Comparison of ENCODE assay signal across 8 cellular contexts in genomic region chr11:130002352-130002845, GRCh38. TPM values are rescaled to one million over a fixed set of nuclear protein-coding genes. Genes with fewer than 3 reads are reported as not detected.
A peak's percentile ranks its signal among the peaks of the same experiment; 100 is the strongest.
DNase-seq lines count a peak whose midpoint lies in the region; ATAC-seq and TF ChIP-seq lines count a peak whose summit lies in the region.

A gene with protein sequence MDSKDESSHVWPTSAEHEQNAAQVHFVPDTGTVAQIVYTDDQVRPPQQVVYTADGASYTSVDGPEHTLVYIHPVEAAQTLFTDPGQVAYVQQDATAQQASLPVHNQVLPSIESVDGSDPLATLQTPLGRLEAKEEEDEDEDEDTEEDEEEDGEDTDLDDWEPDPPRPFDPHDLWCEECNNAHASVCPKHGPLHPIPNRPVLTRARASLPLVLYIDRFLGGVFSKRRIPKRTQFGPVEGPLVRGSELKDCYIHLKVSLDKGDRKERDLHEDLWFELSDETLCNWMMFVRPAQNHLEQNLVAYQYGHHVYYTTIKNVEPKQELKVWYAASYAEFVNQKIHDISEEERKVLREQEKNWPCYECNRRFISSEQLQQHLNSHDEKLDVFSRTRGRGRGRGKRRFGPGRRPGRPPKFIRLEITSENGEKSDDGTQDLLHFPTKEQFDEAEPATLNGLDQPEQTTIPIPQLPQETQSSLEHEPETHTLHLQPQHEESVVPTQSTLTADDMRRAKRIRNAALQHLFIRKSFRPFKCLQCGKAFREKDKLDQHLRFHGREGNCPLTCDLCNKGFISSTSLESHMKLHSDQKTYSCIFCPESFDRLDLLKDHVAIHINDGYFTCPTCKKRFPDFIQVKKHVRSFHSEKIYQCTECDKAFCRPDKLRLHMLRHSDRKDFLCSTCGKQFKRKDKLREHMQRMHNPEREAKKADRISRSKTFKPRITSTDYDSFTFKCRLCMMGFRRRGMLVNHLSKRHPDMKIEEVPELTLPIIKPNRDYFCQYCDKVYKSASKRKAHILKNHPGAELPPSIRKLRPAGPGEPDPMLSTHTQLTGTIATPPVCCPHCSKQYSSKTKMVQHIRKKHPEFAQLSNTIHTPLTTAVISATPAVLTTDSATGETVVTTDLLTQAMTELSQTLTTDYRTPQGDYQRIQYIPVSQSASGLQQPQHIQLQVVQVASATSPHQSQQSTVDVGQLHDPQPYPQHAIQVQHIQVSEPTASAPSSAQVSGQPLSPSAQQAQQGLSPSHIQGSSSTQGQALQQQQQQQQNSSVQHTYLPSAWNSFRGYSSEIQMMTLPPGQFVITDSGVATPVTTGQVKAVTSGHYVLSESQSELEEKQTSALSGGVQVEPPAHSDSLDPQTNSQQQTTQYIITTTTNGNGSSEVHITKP (minus strand): TSS chr11:130002835. CDS start chr11:129960964, 41,871 bp downstream.

- H3K4me1 ChIP-seq in Caco-2 (peaks cover 43% of the 10 kb centered on the region), PC-9 (replicated peaks; ENCODE audit: insufficient read depth) (peaks cover 30% of the 10 kb centered on the region), esophagus muscularis mucosa (peaks cover 17 to 33% (median 26%) of the 10 kb centered on the region in 4 donors), muscle layer of duodenum (ENCODE audit: control insufficient read depth in 1 of 2, insufficient read depth in 2 of 2, low read length in 2 of 2) (peaks cover 0 to 10% of the 10 kb centered on the region in 2 donors)

- H3K79me2 ChIP-seq in PC-9 (ENCODE audit: low read depth) = peaks cover 50% of the 10 kb centered on the region

- peak within 1 kb of the TSS; percentile 60 for H3K4me3 ChIP-seq in Caco-2 (ENCODE audit: low read depth, low read length)
- H3K4me3 ChIP-seq in PC-9 = peak within 1 kb of the TSS; percentile 75
- peak within 1 kb of the TSS; percentile 81 to 94 (median 89) for H3K4me3 ChIP-seq in esophagus muscularis mucosa
- H3K4me3 ChIP-seq in muscle layer of duodenum (ENCODE audit: low read depth in 1 of 2, low read length in 2 of 2) = peak within 1 kb of the TSS; percentile 61 to 87

- no peaks in the 10 kb centered on the region for H3K27me3 ChIP-seq in Caco-2 (replicated peaks; ENCODE audit: control insufficient read depth, insufficient read depth, low read length)
- no peaks in the 10 kb centered on the region for H3K27me3 ChIP-seq in PC-9 (ENCODE audit: insufficient read depth, low read depth)
- no peaks in the 10 kb centered on the region for H3K27me3 ChIP-seq in esophagus muscularis mucosa
- H3K27me3 ChIP-seq in muscle layer of duodenum (ENCODE audit: low read depth, low read length) = no peaks in the 10 kb centered on the region

- no peaks in the 10 kb centered on the region for H4K20me1 ChIP-seq in PC-9 (ENCODE audit: insufficient read depth)

- BruUV-seq in Caco-2 (replicated peaks; lab: Mats Ljungman, UMichigan) (no TSS peak), PC-9 (replicated peaks; lab: Mats Ljungman, UMichigan) (no TSS peak)

- no peak for TF ChIP-seq CTCF in Caco-2 (IDR thresholded peaks at IDR 0.05; ENCODE audit: insufficient read depth in 1 of 2, low read depth in 1 of 2, low read length in 1 of 2, severe bottlenecking in 1 of 2, unreplicated experiment in 1 of 2)
- no peak for TF ChIP-seq CTCF in PC-9 (conservative IDR thresholded peaks at IDR 0.05)
- peak in 1 of 3 experiments; percentile 18 for TF ChIP-seq CTCF in esophagus muscularis mucosa (IDR thresholded peaks at IDR 0.05)

- no peaks in the 10 kb centered on the region for H3K9me2 ChIP-seq in PC-9 (ENCODE audit: insufficient read depth)

- no peaks in the 10 kb centered on the region for H3K36me3 ChIP-seq in Caco-2 (ENCODE audit: control insufficient read depth, insufficient read depth, low read length)
- H3K36me3 ChIP-seq in PC-9 (ENCODE audit: low read depth) = 0 out of 2 replicates have a peak, but pooled peaks cover 1% of the 10 kb centered on the region
- H3K36me3 ChIP-seq in esophagus muscularis mucosa = no peaks in the 10 kb centered on the region
- H3K36me3 ChIP-seq in muscle layer of duodenum (ENCODE audit: control insufficient read depth in 1 of 2, insufficient read depth in 2 of 2, low read length in 2 of 2) = peaks cover 0 to 10% of the 10 kb centered on the region in 2 donors

- TF ChIP-seq POLR2A in esophagus muscularis mucosa (IDR thresholded peaks at IDR 0.05; ENCODE audit: low read depth) = no peak

- H3F3A ChIP-seq in PC-9 (ENCODE audit: insufficient read depth, low read depth) = peaks cover 43% of the 10 kb centered on the region

- peaks cover 29% of the 10 kb centered on the region for H3K36me3 Mint-ChIP-seq in Caco-2 (ENCODE audit: insufficient read depth, unreplicated experiment)
- peaks cover 18% of the 10 kb centered on the region for H3K36me3 Mint-ChIP-seq in activated T-cell treated with anti-CD3 and anti-CD28 coated beads, Interleukin-2, amount 50 U/mL, for 24 hours (ENCODE audit: low read depth)

- WGBS in esophagus muscularis mucosa = 3% methylated on average over 7 of the region's 33 CpGs

- peak within 1 kb of the TSS; percentile 94 for H3K4me2 ChIP-seq in PC-9

- H3K4me1 Mint-ChIP-seq in Caco-2 (ENCODE audit: low read depth, unreplicated experiment) = peaks cover 36% of the 10 kb centered on the region
- H3K4me1 Mint-ChIP-seq in activated T-cell treated with anti-CD3 and anti-CD28 coated beads, Interleukin-2, amount 50 U/mL, for 24 hours (ENCODE audit: low read depth) = peaks cover 42% of the 10 kb centered on the region

- H2AFZ ChIP-seq in PC-9 = peak within 1 kb of the TSS; percentile 84

- H3K27ac ChIP-seq in PC-9 (peak within 1 kb of the TSS; percentile 99), esophagus muscularis mucosa (replicated peaks in 1 of 4) (peak within 1 kb of the TSS; percentile 97 to 100 (median 98)), muscle layer of duodenum (ENCODE audit: low read length) (peak within 1 kb of the TSS; percentile 99)

- H3K9me3 ChIP-seq in Caco-2 (0 out of 2 replicates have a peak, but pooled peaks cover 3% of the 10 kb centered on the region), PC-9 (ENCODE audit: insufficient read depth, low read depth) (no peaks in the 10 kb centered on the region), esophagus muscularis mucosa (no peaks in the 10 kb centered on the region), muscle layer of duodenum (ENCODE audit: control insufficient read depth in 1 of 2, low read length in 2 of 2) (no peaks in the 10 kb centered on the region)

- peak within 1 kb of the TSS; percentile 100 for H3K27ac Mint-ChIP-seq in Caco-2 (ENCODE audit: unreplicated experiment)
- peak within 1 kb of the TSS; percentile 100 for H3K27ac Mint-ChIP-seq in activated T-cell treated with anti-CD3 and anti-CD28 coated beads, Interleukin-2, amount 50 U/mL, for 24 hours

- H3K27me3 Mint-ChIP-seq in Caco-2 (ENCODE audit: insufficient read depth, unreplicated experiment) = no peaks in the 10 kb centered on the region
- no peaks in the 10 kb centered on the region for H3K27me3 Mint-ChIP-seq in activated T-cell treated with anti-CD3 and anti-CD28 coated beads, Interleukin-2, amount 50 U/mL, for 24 hours

- H3K4me3 Mint-ChIP-seq in Caco-2 (ENCODE audit: unreplicated experiment) = peak within 1 kb of the TSS; percentile 97
- peak within 1 kb of the TSS; percentile 97 for H3K4me3 Mint-ChIP-seq in activated T-cell treated with anti-CD3 and anti-CD28 coated beads, Interleukin-2, amount 50 U/mL, for 24 hours

- POLR2A ChIA-PET in Caco-2 (lab: Charles Lee) = interaction anchor here (0.5 to 3.2 kb wide), 46 partner anchors 10 to 979 kb away, joined by 3 to 97 read pairs (median 8); partner anchors contain the start of gene APLP2
- POLR2A ChIA-PET in PC-9 (lab: Charles Lee; ENCODE audit: unreplicated experiment) = interaction anchor here (0.6 to 1.1 kb wide), 8 partner anchors 8 to 978 kb away, joined by 3 to 50 read pairs (median 12); no protein-coding TSS in a partner anchor

- ATAC-seq in GM21381 (IDR thresholded peaks at IDR 0.05; ENCODE audit: unreplicated experiment) = peak; percentile 42

- peaks cover 1% of the 10 kb centered on the region for H3K9me3 Mint-ChIP-seq in Caco-2 (ENCODE audit: unreplicated experiment)
- no peaks in the 10 kb centered on the region for H3K9me3 Mint-ChIP-seq in activated T-cell treated with anti-CD3 and anti-CD28 coated beads, Interleukin-2, amount 50 U/mL, for 24 hours

- CTCF ChIA-PET in Caco-2 (lab: Charles Lee) (interaction anchor here (0.5 to 3.3 kb wide), 22 partner anchors 10 to 287 kb away, joined by 3 to 33 read pairs (median 6); partner anchors contain the start of gene APLP2), PC-9 (lab: Charles Lee) (interaction anchor here (0.6 kb wide), 2 partner anchors 69 to 211 kb away, joined by 4 to 5 read pairs; no protein-coding TSS in a partner anchor)

- no peak for TF ChIP-seq EP300 in esophagus muscularis mucosa (IDR thresholded peaks at IDR 0.05)

- intact Hi-C loops in Caco-2 (cut with micrococcal nuclease; ENCODE audit: unreplicated experiment) (loop anchor here (1.0 to 2.0 kb wide), 7 partner anchors 29 to 144 kb away; partner anchors contain the start of gene APLP2), PC-9 (cut with micrococcal nuclease; ENCODE audit: unreplicated experiment) (loop anchor here (2.0 kb wide), 1 partner anchor 80 kb away; no protein-coding TSS in a partner anchor), esophagus muscularis mucosa (cut with DNase I) (loop anchor here (5.0 kb wide), 2 partner anchors 80 to 120 kb away; no protein-coding TSS in a partner anchor)

- DNase-seq in Caco-2 (peak; percentile 98 to 99), HUDEP-2 (lab: John Stamatoyannopoulos, UW; ENCODE audit: unreplicated experiment in 76 of 76) (peak in 74 of 76 experiments; percentile 55 to 99 (median 86)), PC-9 (peak in 1 of 2 experiments; percentile 88), esophagus muscularis mucosa (ENCODE audit: extremely low spot score) (peak; percentile 98)
- peak; percentile 94 for DNase-seq in activated T-cell treated with anti-CD3 and anti-CD28 coated beads, Interleukin-2, amount 50 U/mL, for 24 hours
- DNase-seq in stimulated activated CD8-positive, alpha-beta memory T cell treated with anti-CD3 and anti-CD28 coated beads, Interleukin-7, amount 100 ng/mL, for 48 hours (ENCODE audit: extremely low read depth in 1 of 2, low read depth in 1 of 2) = peak; percentile 75 to 76

RNA-seq across cellular contexts. Expression of the gene that starts here (rescaled TPM):
- 11.8 and 12.0 TPM in 2 replicates for total RNA-seq in Caco-2 (2022)
- total RNA-seq in PC-9 (2021) = 10.3 and 14.6 TPM in 2 replicates
- total RNA-seq in esophagus muscularis mucosa = 1 to 10 TPM; 5.1 to 8.6 (median 7.6) TPM
